24 cellular contexts compared by ENCODE assay signal in genomic region chr10:60664859-60665258, GRCh38.
DNase-seq lines count a peak whose midpoint lies in the region; ATAC-seq, FAIRE-seq and TF ChIP-seq lines count a peak whose summit lies in the region.
"Had no signal": no experiment of that assay in that cellular context is flagged by ENCODE, and none has a peak within 500 bp of the region (broad histone marks: within the 10 kb centered on the region; RNA-seq: fewer than 3 reads in every experiment).

No MANE protein-coding gene starts in this region.

- TF ChIP-seq CTCF in HCT116 (IDR thresholded peaks at IDR 0.05 in 2 of 3, conservative IDR thresholded peaks at IDR 0.05 in 1 of 3; ENCODE audit: borderline replicate concordance in 1 of 3, insufficient read depth in 1 of 3, low read depth in 2 of 3, low read length in 2 of 3) = no peak
- no peak for TF ChIP-seq CTCF in fibroblast of lung (conservative IDR thresholded peaks at IDR 0.05 in 1 of 2, IDR thresholded peaks at IDR 0.05 in 1 of 2; ENCODE audit: low read depth in 1 of 2, low read length in 2 of 2)
- no peak for TF ChIP-seq CTCF in activated CD8-positive, alpha-beta T cell treated with anti-CD3 and anti-CD28 coated beads for 36 hours (IDR thresholded peaks at IDR 0.05)

- H3K9ac ChIP-seq in HCT116 (ENCODE audit: low read length) = no peak overlapping the region
- no peak overlapping the region for H3K9ac ChIP-seq in fibroblast of lung (ENCODE audit: insufficient read depth, low read length)

- ATAC-seq in HCT116 = no peak
- peak; percentile 46; the same call in 1 of the 3 replicates for ATAC-seq in SK-N-SH treated with all-trans-retinoic acid at 6 μM for 48 hours
- ATAC-seq in activated CD8-positive, alpha-beta T cell treated with anti-CD3 and anti-CD28 coated beads for 36 hours = no peak
- ATAC-seq in natural killer cell treated with Interleukin-12 subunit alpha and Interleukin-12 subunit beta and Interleukin-15 and Interleukin-18, amount 100 ng/mL, for 72 hours = no peak
- ATAC-seq: psoas muscle; stimulated activated memory B cell treated with anti-CD40 and anti-IgM and Interleukin-4, amounts not matched to agents 10 μg/mL and 1 μg/mL and 100 μg/mL, for 72 hours had no signal

- no peaks in the 10 kb centered on the region for H3K9me2 ChIP-seq in HCT116 (ENCODE audit: insufficient read depth)

- CTCF ChIA-PET in HCT116 (lab: Charles Lee) = interaction anchor here (0.9 kb wide), 1 partner anchor 18 kb away, joined by 3 read pairs; no protein-coding TSS in a partner anchor
- CTCF ChIA-PET in activated CD8-positive, alpha-beta T cell treated with anti-CD3 and anti-CD28 coated beads for 36 hours (lab: Charles Lee) = interaction anchor here (1.5 kb wide), 1 partner anchor 10 kb away, joined by 3 read pairs; no protein-coding TSS in a partner anchor

- H3K9me3 Mint-ChIP-seq in activated CD8-positive, alpha-beta T cell treated with anti-CD3 and anti-CD28 coated beads for 36 hours = no peaks in the 10 kb centered on the region
- H3K9me3 Mint-ChIP-seq in natural killer cell treated with Interleukin-12 subunit alpha and Interleukin-12 subunit beta and Interleukin-15 and Interleukin-18, amount 100 ng/mL, for 72 hours = no peaks in the 10 kb centered on the region
- H3K9me3 Mint-ChIP-seq: activated CD4-positive, alpha-beta T cell treated with anti-CD3 and anti-CD28 coated beads, Interleukin-2, amount 10 ng/mL, durations not matched to agents 7 days and 5 days; activated T-helper 1 cell treated with anti-CD3 and anti-CD28 coated beads, Interleukin-12 subunit alpha, Interleukin-12 subunit beta, Interleukin-2, Interleukin-4 antibody, amounts not matched to agents 30 ng/mL and 10 ng/mL and 1 ng/mL, durations not matched to agents 14 hours and 24 hours and 36 hours; stimulated activated memory B cell treated with anti-CD40 and anti-IgM and Interleukin-4, amounts not matched to agents 10 μg/mL and 1 μg/mL and 100 μg/mL, for 72 hours had no signal

- intact Hi-C loops in HCT116 (cut with micrococcal nuclease) = loop anchor here (10.0 kb wide), 1 partner anchor 100 kb away; no protein-coding TSS in a partner anchor
- intact Hi-C loops in activated CD8-positive, alpha-beta T cell treated with anti-CD3 and anti-CD28 coated beads for 36 hours (cut with micrococcal nuclease) = no loop called here

- RAD21 ChIA-PET in HCT116 (lab: Charles Lee; ENCODE audit: low non-redundant PET in 1 of 2, low total read pairs in 2 of 2, uncharacterized antibody in 2 of 2, unreplicated experiment in 2 of 2) = no interaction called here

- no peak overlapping the region for H3K27ac Mint-ChIP-seq in activated CD8-positive, alpha-beta T cell treated with anti-CD3 and anti-CD28 coated beads for 36 hours
- H3K27ac Mint-ChIP-seq in natural killer cell treated with Interleukin-12 subunit alpha and Interleukin-12 subunit beta and Interleukin-15 and Interleukin-18, amount 100 ng/mL, for 72 hours = no peak overlapping the region
- H3K27ac Mint-ChIP-seq: activated CD4-positive, alpha-beta T cell treated with anti-CD3 and anti-CD28 coated beads, Interleukin-2, amount 10 ng/mL, durations not matched to agents 7 days and 5 days; activated naive CD8-positive, alpha-beta T cell; activated T-helper 1 cell treated with anti-CD3 and anti-CD28 coated beads, Interleukin-12 subunit alpha, Interleukin-12 subunit beta, Interleukin-2, Interleukin-4 antibody, amounts not matched to agents 30 ng/mL and 10 ng/mL and 1 ng/mL, durations not matched to agents 14 hours and 24 hours and 36 hours; CD4-positive, CD25-positive, alpha-beta regulatory T cell; stimulated activated memory B cell treated with anti-CD40 and anti-IgM and Interleukin-4, amounts not matched to agents 10 μg/mL and 1 μg/mL and 100 μg/mL, for 72 hours had no signal

- TF ChIP-seq POLR2A in HCT116 (IDR thresholded peaks at IDR 0.05; ENCODE audit: borderline replicate concordance, extremely low read depth, insufficient read depth, insufficient read length) = no peak

- no peak for FAIRE-seq in RCC 7860 (lab: Jason Lieb, UNC)
- FAIRE-seq: astrocyte had no signal

- POLR2A ChIA-PET in HCT116 (lab: Charles Lee) = no interaction called here
- POLR2A ChIA-PET in activated CD8-positive, alpha-beta T cell treated with anti-CD3 and anti-CD28 coated beads for 36 hours (lab: Charles Lee) = no interaction called here

- H3K4me3 ChIP-seq in HCT116 (replicated peaks in 1 of 2; ENCODE audit: low read depth in 1 of 2, low read length in 2 of 2) (no peak overlapping the region), fibroblast of lung (replicated peaks in 1 of 4; ENCODE audit: control extremely low read depth in 1 of 4, insufficient read depth in 1 of 4, low read depth in 3 of 4, low read length in 4 of 4) (no peak overlapping the region)
- H3K4me3 ChIP-seq: MG63, psoas muscle, skin epidermis, uterus had no signal

- no peaks in the 10 kb centered on the region for H4K20me1 ChIP-seq in HCT116 (ENCODE audit: insufficient read depth)
- H4K20me1 ChIP-seq in fibroblast of lung (ENCODE audit: control insufficient read depth, extremely low read depth, insufficient read depth, low read length) = no peaks in the 10 kb centered on the region

- no peak overlapping the region for H3K4me3 Mint-ChIP-seq in activated CD8-positive, alpha-beta T cell treated with anti-CD3 and anti-CD28 coated beads for 36 hours
- H3K4me3 Mint-ChIP-seq in natural killer cell treated with Interleukin-12 subunit alpha and Interleukin-12 subunit beta and Interleukin-15 and Interleukin-18, amount 100 ng/mL, for 72 hours = no peak overlapping the region
- H3K4me3 Mint-ChIP-seq: activated CD4-positive, alpha-beta T cell treated with anti-CD3 and anti-CD28 coated beads, Interleukin-2, amount 10 ng/mL, durations not matched to agents 7 days and 5 days; activated naive CD8-positive, alpha-beta T cell; activated T-helper 1 cell treated with anti-CD3 and anti-CD28 coated beads, Interleukin-12 subunit alpha, Interleukin-12 subunit beta, Interleukin-2, Interleukin-4 antibody, amounts not matched to agents 30 ng/mL and 10 ng/mL and 1 ng/mL, durations not matched to agents 14 hours and 24 hours and 36 hours; CD4-positive, CD25-positive, alpha-beta regulatory T cell; stimulated activated memory B cell treated with anti-CD40 and anti-IgM and Interleukin-4, amounts not matched to agents 10 μg/mL and 1 μg/mL and 100 μg/mL, for 72 hours had no signal

- H3K79me2 ChIP-seq in HCT116 (ENCODE audit: insufficient read depth, low read length) (no peaks in the 10 kb centered on the region), fibroblast of lung (ENCODE audit: control insufficient read depth, insufficient read depth, low read length) (no peaks in the 10 kb centered on the region)

- no peak overlapping the region for H3K4me2 ChIP-seq in HCT116 (ENCODE audit: low read length)
- no peak overlapping the region for H3K4me2 ChIP-seq in fibroblast of lung (ENCODE audit: extremely low read depth, insufficient read depth, low read length)

- H3K36me3 Mint-ChIP-seq in activated CD8-positive, alpha-beta T cell treated with anti-CD3 and anti-CD28 coated beads for 36 hours (ENCODE audit: low read depth) = no peaks in the 10 kb centered on the region
- no peaks in the 10 kb centered on the region for H3K36me3 Mint-ChIP-seq in natural killer cell treated with Interleukin-12 subunit alpha and Interleukin-12 subunit beta and Interleukin-15 and Interleukin-18, amount 100 ng/mL, for 72 hours
- H3K36me3 Mint-ChIP-seq: activated naive CD8-positive, alpha-beta T cell; CD4-positive, CD25-positive, alpha-beta regulatory T cell had no signal

- H3K36me3 ChIP-seq in HCT116 (ENCODE audit: control insufficient read depth in 1 of 2, insufficient read depth in 2 of 2, low read length in 2 of 2) = no peaks in the 10 kb centered on the region
- H3K36me3 ChIP-seq in fibroblast of lung (ENCODE audit: control insufficient read depth, insufficient read depth, low read length) = no peaks in the 10 kb centered on the region
- H3K36me3 ChIP-seq: MG63, uterus had no signal

- H3K27me3 ChIP-seq in HCT116 (ENCODE audit: insufficient read depth, low read length) (no peaks in the 10 kb centered on the region), fibroblast of lung (ENCODE audit: control insufficient read depth, insufficient read depth, low read length) (no peaks in the 10 kb centered on the region)
- H3K27me3 ChIP-seq: MG63, uterus had no signal

- peaks cover 3% of the 10 kb centered on the region for H3K27me3 Mint-ChIP-seq in activated CD8-positive, alpha-beta T cell treated with anti-CD3 and anti-CD28 coated beads for 36 hours
- H3K27me3 Mint-ChIP-seq in natural killer cell treated with Interleukin-12 subunit alpha and Interleukin-12 subunit beta and Interleukin-15 and Interleukin-18, amount 100 ng/mL, for 72 hours = peaks cover 2 to 7% of the 10 kb centered on the region in 2 donors
- H3K27me3 Mint-ChIP-seq: activated CD4-positive, alpha-beta T cell treated with anti-CD3 and anti-CD28 coated beads, Interleukin-2, amount 10 ng/mL, durations not matched to agents 7 days and 5 days; CD4-positive, CD25-positive, alpha-beta regulatory T cell; stimulated activated memory B cell treated with anti-CD40 and anti-IgM and Interleukin-4, amounts not matched to agents 10 μg/mL and 1 μg/mL and 100 μg/mL, for 72 hours had no signal

- H3K27ac ChIP-seq in HCT116 (ENCODE audit: low read depth, low read length) (no peak overlapping the region), fibroblast of lung (ENCODE audit: insufficient read depth, low read length) (no peak overlapping the region)
- H3K27ac ChIP-seq: HL-60, psoas muscle, skin epidermis, uterus had no signal

- no peak for TF ChIP-seq RAD21 in HCT116 (IDR thresholded peaks at IDR 0.05; ENCODE audit: low read depth)

- BruUV-seq in HCT116 (replicated peaks; lab: Mats Ljungman, UMichigan) = no TSS peak

- H3K9me3 ChIP-seq in HCT116 (ENCODE audit: control insufficient read depth in 1 of 2, insufficient read depth in 1 of 2, low read depth in 1 of 2, low read length in 2 of 2) = no peaks in the 10 kb centered on the region
- H3K9me3 ChIP-seq in fibroblast of lung (ENCODE audit: control insufficient read depth, insufficient read depth, low read depth, low read length) = no peaks in the 10 kb centered on the region
- H3K9me3 ChIP-seq: MG63, psoas muscle, uterus had no signal

- H2AFZ ChIP-seq in HCT116 (ENCODE audit: low read depth, low read length, poor library complexity, severe bottlenecking) (no peak overlapping the region), fibroblast of lung (ENCODE audit: low read length) (no peak overlapping the region)

- peak; percentile 6 for DNase-seq in COLO668 (lab: John Stamatoyannopoulos, UW; ENCODE audit: unreplicated experiment)
- no peak for DNase-seq in HCT116 (ENCODE audit: low read depth, low spot score)
- peak; percentile 29 to 40 for DNase-seq in fibroblast of lung (ENCODE audit: low read depth in 2 of 2)
- DNase-seq in NCI-H2227 (lab: John Stamatoyannopoulos, UW; ENCODE audit: unreplicated experiment) = no peak
- DNase-seq in activated CD8-positive, alpha-beta T cell treated with anti-CD3 and anti-CD28 coated beads for 36 hours = no peak
- DNase-seq in RCC 7860 (ENCODE audit: low spot score) = no peak
- DNase-seq in natural killer cell treated with Interleukin-12 subunit alpha and Interleukin-12 subunit beta and Interleukin-15 and Interleukin-18, amount 100 ng/mL, for 72 hours (ENCODE audit: low spot score) = no peak
- DNase-seq: activated CD4-positive, alpha-beta T cell treated with anti-CD3 and anti-CD28 coated beads, Interleukin-2, amount 10 ng/mL, durations not matched to agents 7 days and 5 days; CD4-positive, CD25-positive, alpha-beta regulatory T cell; effector CD4-positive, alpha-beta T cell; mammary epithelial cell; MG63; NCI-H146; psoas muscle; RPMI8226; T-helper 2 cell; uterus had no signal

- H3K4me1 ChIP-seq in HCT116 (ENCODE audit: control insufficient read depth in 1 of 2, insufficient read depth in 2 of 2, low read length in 2 of 2) = peaks cover 36 to 64% of the 10 kb centered on the region in 2 experiments
- H3K4me1 ChIP-seq in fibroblast of lung (ENCODE audit: control insufficient read depth, extremely low read depth, insufficient read depth, low read length) = no peaks in the 10 kb centered on the region
- H3K4me1 ChIP-seq: psoas muscle, uterus had no signal

- peaks cover 4% of the 10 kb centered on the region for H3K4me1 Mint-ChIP-seq in activated CD8-positive, alpha-beta T cell treated with anti-CD3 and anti-CD28 coated beads for 36 hours (ENCODE audit: low read depth)
- peaks cover 0 to 7% of the 10 kb centered on the region in 2 donors for H3K4me1 Mint-ChIP-seq in natural killer cell treated with Interleukin-12 subunit alpha and Interleukin-12 subunit beta and Interleukin-15 and Interleukin-18, amount 100 ng/mL, for 72 hours (ENCODE audit: low read depth in 2 of 2)
- H3K4me1 Mint-ChIP-seq: CD4-positive, CD25-positive, alpha-beta regulatory T cell; stimulated activated memory B cell treated with anti-CD40 and anti-IgM and Interleukin-4, amounts not matched to agents 10 μg/mL and 1 μg/mL and 100 μg/mL, for 72 hours had no signal

Comparison
In these comparisons a context has a peak if more than half of its experiments do, and no peak if none do; other contexts are left out.
1. DNase-seq: peak in COLO668 (single experiment) and fibroblast of lung (2 of 2); none in HCT116 (single experiment), NCI-H2227 (single experiment), activated CD8-positive, alpha-beta T cell treated with anti-CD3 and anti-CD28 coated beads for 36 hours (single experiment), RCC 7860 (single experiment) and natural killer cell treated with Interleukin-12 subunit alpha and Interleukin-12 subunit beta and Interleukin-15 and Interleukin-18, amount 100 ng/mL, for 72 hours (single experiment).